1 cellular context compared by ENCODE assay signal in genomic region chr17:76452646-76453430, GRCh38.
A peak's percentile ranks its signal among the peaks of the same experiment; 100 is the strongest.
TF ChIP-seq lines count a peak whose summit lies in the region.

TSS of gene UBE2O (minus strand) at chr17:76453152. CDS start at chr17:76453141, 11 bp downstream.

TF ChIP-seq in HepG2, 621 proteins besides CTCF, POLR2A, EP300 and RAD21 (continued from another document):
- TF ChIP-seq ZNF678 (CRISPR knock-in tag; IDR thresholded peaks at IDR 0.05) (0 out of 2 replicates have a peak, but pooled peaks have one; percentile 12), ZNF768 (CRISPR knock-in tag; IDR thresholded peaks at IDR 0.05) (no peak), MEF2D (CRISPR knock-in tag; IDR thresholded peaks at IDR 0.05) (no peak), TGIF2 (CRISPR knock-in tag; IDR thresholded peaks at IDR 0.05) (0 out of 2 replicates have a peak, but pooled peaks have one; percentile 11), SMAD1 (CRISPR knock-in tag; IDR thresholded peaks at IDR 0.05; ENCODE audit: borderline replicate concordance, low read depth) (no peak), HDAC1 (CRISPR knock-in tag; IDR thresholded peaks at IDR 0.05) (peak; percentile 75), MAFF (IDR thresholded peaks at IDR 0.05; ENCODE audit: low read depth, low read length) (no peak), ZBTB14 (CRISPR knock-in tag; IDR thresholded peaks at IDR 0.05) (peak; percentile 62; the same call in 1 of the 2 replicates), ZBTB33 (CRISPR knock-in tag; IDR thresholded peaks at IDR 0.05) (no peak), ERF (CRISPR knock-in tag; IDR thresholded peaks at IDR 0.05) (no peak; the same call in 1 of the 2 replicates), ZEB1 (IDR thresholded peaks at IDR 0.05; ENCODE audit: insufficient replicate concordance, low read depth) (no peak), ZNF547 (CRISPR knock-in tag; IDR thresholded peaks at IDR 0.05) (peak; percentile 73; the same call in 1 of the 2 replicates), ETV6 (CRISPR knock-in tag; conservative IDR thresholded peaks at IDR 0.05) (no peak), PTBP1 (IDR thresholded peaks at IDR 0.05; ENCODE audit: low read depth, low read length, poor library complexity, severe bottlenecking) (no peak), ZNF772 (CRISPR knock-in tag; IDR thresholded peaks at IDR 0.05) (peak; percentile 39; the same call in 1 of the 2 replicates), NFYB (CRISPR knock-in tag; IDR thresholded peaks at IDR 0.05) (no peak), KLF12 (CRISPR knock-in tag; IDR thresholded peaks at IDR 0.05; ENCODE audit: borderline replicate concordance) (peak; percentile 70), FOXO4 (CRISPR knock-in tag; conservative IDR thresholded peaks at IDR 0.05) (no peak), SP2 (CRISPR knock-in tag; IDR thresholded peaks at IDR 0.05) (0 out of 2 replicates have a peak, but pooled peaks have one; percentile 44), ZNF329 (CRISPR knock-in tag; IDR thresholded peaks at IDR 0.05; ENCODE audit: low read depth) (peak; percentile 81), NR2F2 (IDR thresholded peaks at IDR 0.05; ENCODE audit: borderline replicate concordance, low read depth) (no peak), ZNF850 (CRISPR knock-in tag; conservative IDR thresholded peaks at IDR 0.05) (no peak), ZNF619 (CRISPR knock-in tag; IDR thresholded peaks at IDR 0.05) (no peak), ZNF383 (CRISPR knock-in tag; IDR thresholded peaks at IDR 0.05; ENCODE audit: borderline replicate concordance) (no peak), SMAD3 (CRISPR knock-in tag; IDR thresholded peaks at IDR 0.05) (no peak), HNRNPLL (IDR thresholded peaks at IDR 0.05; ENCODE audit: low read depth, low read length, poor library complexity, severe bottlenecking) (peak; percentile 74)
- TF ChIP-seq, protein P1, sequence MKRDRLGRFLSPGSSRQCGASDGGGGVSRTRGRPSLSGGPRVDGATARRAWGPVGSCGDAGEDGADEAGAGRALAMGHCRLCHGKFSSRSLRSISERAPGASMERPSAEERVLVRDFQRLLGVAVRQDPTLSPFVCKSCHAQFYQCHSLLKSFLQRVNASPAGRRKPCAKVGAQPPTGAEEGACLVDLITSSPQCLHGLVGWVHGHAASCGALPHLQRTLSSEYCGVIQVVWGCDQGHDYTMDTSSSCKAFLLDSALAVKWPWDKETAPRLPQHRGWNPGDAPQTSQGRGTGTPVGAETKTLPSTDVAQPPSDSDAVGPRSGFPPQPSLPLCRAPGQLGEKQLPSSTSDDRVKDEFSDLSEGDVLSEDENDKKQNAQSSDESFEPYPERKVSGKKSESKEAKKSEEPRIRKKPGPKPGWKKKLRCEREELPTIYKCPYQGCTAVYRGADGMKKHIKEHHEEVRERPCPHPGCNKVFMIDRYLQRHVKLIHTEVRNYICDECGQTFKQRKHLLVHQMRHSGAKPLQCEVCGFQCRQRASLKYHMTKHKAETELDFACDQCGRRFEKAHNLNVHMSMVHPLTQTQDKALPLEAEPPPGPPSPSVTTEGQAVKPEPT (CRISPR knock-in tag; IDR thresholded peaks at IDR 0.05; ENCODE audit: low read depth), result 0 out of 2 replicates have a peak, but pooled peaks have one; percentile 24
- TF ChIP-seq, protein P2, sequence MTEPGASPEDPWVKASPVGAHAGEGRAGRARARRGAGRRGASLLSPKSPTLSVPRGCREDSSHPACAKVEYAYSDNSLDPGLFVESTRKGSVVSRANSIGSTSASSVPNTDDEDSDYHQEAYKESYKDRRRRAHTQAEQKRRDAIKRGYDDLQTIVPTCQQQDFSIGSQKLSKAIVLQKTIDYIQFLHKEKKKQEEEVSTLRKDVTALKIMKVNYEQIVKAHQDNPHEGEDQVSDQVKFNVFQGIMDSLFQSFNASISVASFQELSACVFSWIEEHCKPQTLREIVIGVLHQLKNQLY (CRISPR knock-in tag; IDR thresholded peaks at IDR 0.05), result no peak
